ENCODE assay signal across 19 cellular contexts in genomic region chr9:133775951-133776905, GRCh38.
"Had no signal": no experiment of that assay in that cellular context is flagged by ENCODE, and none has a peak within 500 bp of the region (broad histone marks: within the 10 kb centered on the region; RNA-seq: fewer than 3 reads in every experiment).

No MANE protein-coding gene starts in this region.

- H3K9me3 ChIP-seq: ascending aorta, gastrocnemius medialis had no signal

- ATAC-seq: activated CD8-positive, alpha-beta T cell treated with anti-CD3 and anti-CD28 coated beads for 36 hours; activated naive CD8-positive, alpha-beta T cell treated with anti-CD3 and anti-CD28 coated beads, Interleukin-2, amount 50 U/mL, for 24 hours; esophagus mucosa; gastrocnemius medialis; T-cell had no signal

- H3K9me3 Mint-ChIP-seq: activated CD8-positive, alpha-beta T cell treated with anti-CD3 and anti-CD28 coated beads for 36 hours; activated naive CD8-positive, alpha-beta T cell treated with anti-CD3 and anti-CD28 coated beads, Interleukin-2, amount 50 U/mL, for 24 hours; neural crest cell had no signal

- H3K27ac ChIP-seq: ascending aorta, breast epithelium, gastrocnemius medialis had no signal

- H3K4me1 Mint-ChIP-seq: activated naive CD4-positive, alpha-beta T cell treated with anti-CD3 and anti-CD28 coated beads, Interleukin-2, amount 10 ng/mL, durations not matched to agents 7 days and 5 days; activated naive CD8-positive, alpha-beta T cell treated with anti-CD3 and anti-CD28 coated beads, Interleukin-2, amount 50 U/mL, for 24 hours; immature natural killer cell; neural crest cell; T-cell had no signal

- H3K27ac Mint-ChIP-seq: activated CD8-positive, alpha-beta T cell treated with anti-CD3 and anti-CD28 coated beads for 36 hours; activated naive CD4-positive, alpha-beta T cell treated with anti-CD3 and anti-CD28 coated beads, Interleukin-2, amount 10 ng/mL, durations not matched to agents 7 days and 5 days; activated naive CD8-positive, alpha-beta T cell treated with anti-CD3 and anti-CD28 coated beads, Interleukin-2, amount 50 U/mL, for 24 hours; activated T-cell treated with anti-CD3 and anti-CD28 coated beads, Interleukin-2, amount 50 U/mL, for 24 hours; T-cell had no signal

- H3K36me3 ChIP-seq: breast epithelium, gastrocnemius medialis had no signal

- DNase-seq: activated CD4-positive, alpha-beta T cell treated with anti-CD3 and anti-CD28 coated beads for 48 hours; activated CD4-positive, CD25-positive, alpha-beta regulatory T cell; activated CD8-positive, alpha-beta T cell treated with anti-CD3 and anti-CD28 coated beads for 36 hours; activated naive CD4-positive, alpha-beta T cell treated with anti-CD3 and anti-CD28 coated beads, Interleukin-2, amount 10 ng/mL, durations not matched to agents 7 days and 5 days; activated naive CD8-positive, alpha-beta T cell treated with anti-CD3 and anti-CD28 coated beads, Interleukin-2, amount 50 U/mL, for 24 hours; activated T-cell treated with anti-CD3 and anti-CD28 coated beads, Interleukin-2, amount 50 U/mL, for 24 hours; cerebellar nuclear complex; effector CD4-positive, alpha-beta T cell; gastrocnemius medialis; immature natural killer cell; mammary epithelial cell; midbrain; stimulated activated naive CD4-positive, alpha-beta T cell; T-cell; T-helper 9 cell had no signal

- H3K27me3 Mint-ChIP-seq: activated CD8-positive, alpha-beta T cell treated with anti-CD3 and anti-CD28 coated beads for 36 hours; activated naive CD4-positive, alpha-beta T cell treated with anti-CD3 and anti-CD28 coated beads, Interleukin-2, amount 10 ng/mL, durations not matched to agents 7 days and 5 days; activated naive CD8-positive, alpha-beta T cell treated with anti-CD3 and anti-CD28 coated beads, Interleukin-2, amount 50 U/mL, for 24 hours; activated T-cell treated with anti-CD3 and anti-CD28 coated beads, Interleukin-2, amount 50 U/mL, for 24 hours; T-cell had no signal

- H3K36me3 Mint-ChIP-seq: immature natural killer cell had no signal

- H3K4me3 Mint-ChIP-seq: activated CD8-positive, alpha-beta T cell treated with anti-CD3 and anti-CD28 coated beads for 36 hours; activated naive CD4-positive, alpha-beta T cell treated with anti-CD3 and anti-CD28 coated beads, Interleukin-2, amount 10 ng/mL, durations not matched to agents 7 days and 5 days; activated naive CD8-positive, alpha-beta T cell treated with anti-CD3 and anti-CD28 coated beads, Interleukin-2, amount 50 U/mL, for 24 hours; activated T-cell treated with anti-CD3 and anti-CD28 coated beads, Interleukin-2, amount 50 U/mL, for 24 hours; immature natural killer cell; neural crest cell; T-cell had no signal

- H3K27me3 ChIP-seq: ascending aorta, breast epithelium, gastrocnemius medialis had no signal

- H3K4me1 ChIP-seq: ascending aorta, breast epithelium, gastrocnemius medialis had no signal

- H3K4me3 ChIP-seq: ascending aorta, breast epithelium, gastrocnemius medialis had no signal
